In genomic region chr1:89719502-89720306, GRCh38 we compare ENCODE assay signal across 9 cellular contexts.
A peak's percentile ranks its signal among the peaks of the same experiment; 100 is the strongest.
DNase-seq lines count a peak whose midpoint lies in the region; ATAC-seq and TF ChIP-seq lines count a peak whose summit lies in the region.
"Had no signal": no experiment of that assay in that cellular context is flagged by ENCODE, and none has a peak within 500 bp of the region (broad histone marks: within the 10 kb centered on the region; RNA-seq: fewer than 3 reads in every experiment).

No MANE protein-coding gene starts in this region.

- no peaks in the 10 kb centered on the region for H4K20me1 ChIP-seq in Loucy (ENCODE audit: insufficient read depth, low read length, poor library complexity, severe bottlenecking)

- H3K4me1 ChIP-seq in Loucy (ENCODE audit: insufficient read depth, low read length, poor library complexity, severe bottlenecking) (peaks cover 42% of the 10 kb centered on the region), mesenchymal stem cell (ENCODE audit: control insufficient read depth, insufficient read depth, low read depth, low read length) (no peaks in the 10 kb centered on the region)

- WGBS in mesenchymal stem cell, result 25% methylated on average over 1 of the region's 5 CpGs

- in situ Hi-C loops in ACHN (cut with HindIII; ENCODE audit: low pct_ligation_motif_present, low pct_unique_long_range_greater_than_20kb, low sequenced_read_pairs), result no loop called here

- H3K27me3 ChIP-seq in Loucy (ENCODE audit: insufficient read depth, low read length, poor library complexity, severe bottlenecking), result no peaks in the 10 kb centered on the region
- no peaks in the 10 kb centered on the region for H3K27me3 ChIP-seq in mesenchymal stem cell (ENCODE audit: control insufficient read depth in 1 of 2, insufficient read depth in 1 of 2, low read length in 2 of 2)

- peak overlapping the region; percentile 15; the same call in 1 of the 2 replicates for H2AFZ ChIP-seq in Loucy (ENCODE audit: low read length)
- H2AFZ ChIP-seq in mesenchymal stem cell (ENCODE audit: low read depth, low read length), result no peak overlapping the region

- H3K4me3 ChIP-seq in Loucy (ENCODE audit: low read length, poor library complexity, severe bottlenecking) (peak overlapping the region; percentile 62), WI38 (ENCODE audit: low read depth, low read length) (peak overlapping the region; percentile 39), mesenchymal stem cell (ENCODE audit: insufficient read depth in 1 of 2, low read depth in 1 of 2, low read length in 2 of 2) (peak overlapping the region in 1 of 2 experiments; percentile 19)
- H3K4me3 ChIP-seq: A549 had no signal

- H2BK15ac ChIP-seq in mesenchymal stem cell (ENCODE audit: low read depth, poor library complexity, severe bottlenecking), result no peak overlapping the region

- H3K18ac ChIP-seq in mesenchymal stem cell (ENCODE audit: low read depth in 1 of 2, low read length in 2 of 2), result no peak overlapping the region

- H2BK120ac ChIP-seq in mesenchymal stem cell (ENCODE audit: low read depth, low read length), result no peak overlapping the region

- no peak overlapping the region for H3K4ac ChIP-seq in mesenchymal stem cell (ENCODE audit: low read depth in 1 of 2, low read length in 2 of 2)

- H3K4me2 ChIP-seq in Loucy (ENCODE audit: low read depth, low read length, poor library complexity, severe bottlenecking) (peak overlapping the region; percentile 76), mesenchymal stem cell (ENCODE audit: low read length, poor library complexity, severe bottlenecking) (no peak overlapping the region)
- H3K4me2 ChIP-seq: A549 had no signal

- H2AK5ac ChIP-seq in mesenchymal stem cell (ENCODE audit: low read length, severe bottlenecking), result no peak overlapping the region

- H3F3A ChIP-seq in Loucy (ENCODE audit: low read depth), result peaks cover 8% of the 10 kb centered on the region; the same call in 1 of the 2 replicates

- no peak overlapping the region for H3K23ac ChIP-seq in mesenchymal stem cell (ENCODE audit: low read length in 2 of 2)

- no peaks in the 10 kb centered on the region for H3K79me2 ChIP-seq in Loucy (ENCODE audit: insufficient read depth, low read length)

- ATAC-seq in GM21786 (IDR thresholded peaks at IDR 0.05; ENCODE audit: unreplicated experiment), result peak; percentile 92
- ATAC-seq: A549 had no signal

- TF ChIP-seq CTCF in Loucy (conservative IDR thresholded peaks at IDR 0.05; ENCODE audit: low read length), result no peak
- TF ChIP-seq CTCF in WI38 (IDR thresholded peaks at IDR 0.05; ENCODE audit: low read depth, low read length), result no peak

- H4K8ac ChIP-seq in mesenchymal stem cell (ENCODE audit: low read length), result no peak overlapping the region

- no peak overlapping the region for H4K91ac ChIP-seq in mesenchymal stem cell (ENCODE audit: low read length)

- H2BK12ac ChIP-seq in mesenchymal stem cell (ENCODE audit: low read length in 2 of 2), result no peak overlapping the region

- H3K79me1 ChIP-seq in mesenchymal stem cell (replicated peaks; ENCODE audit: low read length, poor library complexity, severe bottlenecking), result no peaks in the 10 kb centered on the region

- H3K14ac ChIP-seq in mesenchymal stem cell (ENCODE audit: low read length in 2 of 2), result no peak overlapping the region

- DNase-seq in NCI-H2171 treated with DMSO at 0.1 percent for 48 hours (lab: John Stamatoyannopoulos, UW) (peak; percentile 4), NCI-H2171 (lab: John Stamatoyannopoulos, UW) (no peak), mesenchymal stem cell (peak; percentile 75), SHP77 (lab: John Stamatoyannopoulos, UW) (no peak), ACHN (no peak)

- no peak overlapping the region for H3K27ac ChIP-seq in mesenchymal stem cell (ENCODE audit: low read length, poor library complexity, severe bottlenecking)
- H3K27ac ChIP-seq: A549 had no signal

- no peaks in the 10 kb centered on the region for H3K9me2 ChIP-seq in Loucy (replicated peaks; ENCODE audit: low read depth, low read length)

- H3K9me3 ChIP-seq in Loucy (ENCODE audit: insufficient read depth, low read depth, low read length), result no peaks in the 10 kb centered on the region
- no peaks in the 10 kb centered on the region for H3K9me3 ChIP-seq in mesenchymal stem cell (ENCODE audit: control insufficient read depth, low read length)
- H3K9me3 ChIP-seq: A549 had no signal

- H2BK5ac ChIP-seq in mesenchymal stem cell (ENCODE audit: low read depth, low read length, poor library complexity, severe bottlenecking), result no peak overlapping the region

- peak overlapping the region; percentile 55 for H3K9ac ChIP-seq in Loucy (ENCODE audit: low read depth, low read length, poor library complexity, severe bottlenecking)
- peak overlapping the region; percentile 24 for H3K9ac ChIP-seq in mesenchymal stem cell (ENCODE audit: low read length)

- peaks cover 1% of the 10 kb centered on the region; the same call in 1 of the 2 replicates for H3K36me3 ChIP-seq in Loucy (ENCODE audit: insufficient read depth, low read length)
- peaks cover 0 to 2% of the 10 kb centered on the region in 2 experiments for H3K36me3 ChIP-seq in mesenchymal stem cell (ENCODE audit: control insufficient read depth in 1 of 2, insufficient read depth in 2 of 2, low read depth in 1 of 2, low read length in 2 of 2)

Comparison
In these comparisons a context has a peak if more than half of its experiments do, and no peak if none do; other contexts are left out.
1. DNase-seq: peak in NCI-H2171 treated with DMSO at 0.1 percent for 48 hours (single experiment) and mesenchymal stem cell (single experiment); none in NCI-H2171 (single experiment), SHP77 (0 of 2) and ACHN (single experiment).